Comparison of ENCODE assay signal across 8 cellular contexts in genomic region chr14:105180598-105181528, GRCh38. TPM values are rescaled to one million over a fixed set of nuclear protein-coding genes. Genes with fewer than 3 reads are reported as not detected.
DNase-seq lines count a peak whose midpoint lies in the region; ATAC-seq and TF ChIP-seq lines count a peak whose summit lies in the region.

Gene NUDT14, minus strand, starts transcription at chr14:105181312. Its CDS starts 103 bp downstream, at chr14:105181209.

- peak within 1 kb of the TSS; percentile 38 to 44 for H3K27ac ChIP-seq in left lung

- ATAC-seq in GM21619 (IDR thresholded peaks at IDR 0.05; ENCODE audit: unreplicated experiment) = peak; percentile 51
- ATAC-seq in left lung = peak; percentile 91
- ATAC-seq in HG03097 (IDR thresholded peaks at IDR 0.05; ENCODE audit: low FRiP score, unreplicated experiment) = no peak

- H3K27me3 ChIP-seq in left lung = peaks cover 0 to 10% of the 10 kb centered on the region in 2 donors

- no TSS peak for BruUV-seq in Calu3 (replicated peaks; lab: Mats Ljungman, UMichigan)

- H3K4me1 Mint-ChIP-seq in Calu3 (ENCODE audit: low read depth, unreplicated experiment) = peaks cover 9% of the 10 kb centered on the region

- intact Hi-C loops in Calu3 (cut with micrococcal nuclease; ENCODE audit: unreplicated experiment) (no loop called here), left lung (cut with DNase I) (no loop called here)

- TF ChIP-seq CTCF in Calu3 (IDR thresholded peaks at IDR 0.05; ENCODE audit: unreplicated experiment) = no peak
- no peak for TF ChIP-seq CTCF in choroid plexus epithelial cell (conservative IDR thresholded peaks at IDR 0.05; ENCODE audit: low read depth, low read length)
- TF ChIP-seq CTCF in left lung (IDR thresholded peaks at IDR 0.05) = no peak

- peaks cover 30% of the 10 kb centered on the region for H3K27me3 Mint-ChIP-seq in Calu3 (ENCODE audit: unreplicated experiment)

- peak within 1 kb of the TSS; percentile 61 for H3K4me3 Mint-ChIP-seq in Calu3 (ENCODE audit: low read depth, unreplicated experiment)

- H3K27ac Mint-ChIP-seq in Calu3 (ENCODE audit: unreplicated experiment) = no peak within 1 kb of the TSS

- H3K4me3 ChIP-seq in choroid plexus epithelial cell (ENCODE audit: low read depth, low read length) (peak within 1 kb of the TSS; percentile 58), left lung (peak within 1 kb of the TSS; percentile 45 to 56)

- peaks cover 7 to 25% of the 10 kb centered on the region in 2 donors for H3K4me1 ChIP-seq in left lung

- DNase-seq in Calu3 (peak; percentile 88), MV-4-11 (lab: John Stamatoyannopoulos, UW) (peak; percentile 18), choroid plexus epithelial cell (ENCODE audit: low read depth) (peak; percentile 51), left lung (peak; percentile 82 to 94)
- peak; percentile 76 to 81 for DNase-seq in activated CD4-positive, alpha-beta T cell treated with anti-CD3 and anti-CD28 coated beads for 24 hours (ENCODE audit: low read depth in 2 of 2)
- peak; percentile 60 to 87 (median 84) for DNase-seq in stimulated activated CD4-positive, alpha-beta T cell treated with anti-CD3 and anti-CD28 coated beads, TNF-alpha, amount 100 ng/mL, for 1 hour (ENCODE audit: low read depth in 3 of 3, low spot score in 1 of 3)

- H3K36me3 ChIP-seq in left lung = no peaks in the 10 kb centered on the region

- CTCF ChIA-PET in Calu3 (lab: Charles Lee) = interaction anchor here (0.6 to 0.7 kb wide), 2 partner anchors 22 to 364 kb away, joined by 4 read pairs; no protein-coding TSS in a partner anchor

- peaks cover 19% of the 10 kb centered on the region for H3K36me3 Mint-ChIP-seq in Calu3 (ENCODE audit: insufficient read depth, unreplicated experiment)

- no peaks in the 10 kb centered on the region for H3K9me3 Mint-ChIP-seq in Calu3 (ENCODE audit: low read depth, unreplicated experiment)

- no peaks in the 10 kb centered on the region for H3K9me3 ChIP-seq in left lung

RNA-seq across cellular contexts. Expression of gene NUDT14, which starts in this region (rescaled TPM):
- total RNA-seq in Calu3 (2022) (38.0 TPM in 2 replicates), left lung (10 to 100 TPM; 52.5 to 77.5 TPM)

Comparison
In these comparisons a context has a peak if more than half of its experiments do, and no peak if none do; other contexts are left out.
1. DNase-seq: peak in every context shown above with its lines; median percentile 88 in Calu3; 88 in left lung; 84 in stimulated activated CD4-positive, alpha-beta T cell treated with anti-CD3 and anti-CD28 coated beads, TNF-alpha, amount 100 ng/mL, for 1 hour; 78 in activated CD4-positive, alpha-beta T cell treated with anti-CD3 and anti-CD28 coated beads for 24 hours; 51 in choroid plexus epithelial cell; 18 in MV-4-11.